8 cellular contexts compared by ENCODE assay signal in genomic region chr3:12750223-12750622, GRCh38. TPM values are rescaled to one million over a fixed set of nuclear protein-coding genes. Genes with fewer than 3 reads are reported as not detected.
A peak's percentile ranks its signal among the peaks of the same experiment; 100 is the strongest.
DNase-seq lines count a peak whose midpoint lies in the region; ATAC-seq and TF ChIP-seq lines count a peak whose summit lies in the region.

No MANE protein-coding gene starts in this region.

- peaks cover 18% of the 10 kb centered on the region for H3K27me3 Mint-ChIP-seq in endodermal cell (ENCODE audit: insufficient read depth)

- H3K27ac ChIP-seq in endodermal cell (ENCODE audit: low read depth, low read length): no peak overlapping the region

- no peak overlapping the region for H3K9ac ChIP-seq in endodermal cell (ENCODE audit: extremely low read depth, low read length, poor library complexity, severe bottlenecking)

- H3K4me3 ChIP-seq in epithelial cell of proximal tubule (ENCODE audit: low read depth, low read length) (no peak overlapping the region), skeletal muscle cell (ENCODE audit: low read depth, low read length) (no peak overlapping the region), endodermal cell (ENCODE audit: low read length) (no peak overlapping the region)

- H3K4me3 Mint-ChIP-seq in endodermal cell: no peak overlapping the region

- H3K4me1 Mint-ChIP-seq in endodermal cell: peaks cover 9% of the 10 kb centered on the region

- H3K4me1 ChIP-seq in endodermal cell (ENCODE audit: control insufficient read depth, insufficient read depth, low read length): no peaks in the 10 kb centered on the region

- 93 to 100% methylated on average over 1 to 3 of the region's 3 CpGs for WGBS in endodermal cell (ENCODE audit: insufficient coverage in 1 of 2, insufficient read length in 1 of 2), 2 experiments

- H3K36me3 Mint-ChIP-seq in endodermal cell (ENCODE audit: low read depth): no peaks in the 10 kb centered on the region

- DNase-seq in NCI-H226 (peak; percentile 90), epithelial cell of proximal tubule (ENCODE audit: low read depth) (peak; percentile 65), skeletal muscle cell (ENCODE audit: low read depth) (peak; percentile 56), NCI-H187 treated with DMSO at 0.1 percent for 48 hours (lab: John Stamatoyannopoulos, UW) (no peak), endodermal cell (no peak), epidermal melanocyte (ENCODE audit: insufficient read length, low spot score) (no peak)
- no peak for DNase-seq in activated effector memory CD4-positive, alpha-beta T cell treated with Interleukin-2 at 50 U/mL for 16 hours

- peaks cover 13% of the 10 kb centered on the region for H3K27me3 ChIP-seq in endodermal cell (ENCODE audit: control insufficient read depth, insufficient read depth, low read length, poor library complexity, severe bottlenecking)

- no peak overlapping the region for H3K27ac Mint-ChIP-seq in endodermal cell

- TF ChIP-seq CTCF in epithelial cell of proximal tubule (conservative IDR thresholded peaks at IDR 0.05; ENCODE audit: low read depth, low read length) (no peak), endodermal cell (conservative IDR thresholded peaks at IDR 0.05) (no peak)

- H3K9me3 ChIP-seq in endodermal cell (ENCODE audit: control insufficient read depth, low read length): no peaks in the 10 kb centered on the region

- peak; percentile 40 for ATAC-seq in GM21723 (IDR thresholded peaks at IDR 0.05; ENCODE audit: unreplicated experiment)

- H3K36me3 ChIP-seq in endodermal cell (ENCODE audit: control insufficient read depth, insufficient read depth, low read length): no peaks in the 10 kb centered on the region

- H3K9me3 Mint-ChIP-seq in endodermal cell: no peaks in the 10 kb centered on the region

RNA-seq across cellular contexts. Expression of gene TMEM40, which starts 8.8 kb away (rescaled TPM):
- 3.0 and 11.8 TPM in 2 replicates for total RNA-seq in epithelial cell of proximal tubule
- total RNA-seq in endodermal cell: not detected
- polyA plus RNA-seq in endodermal cell (2013, experiment 1 of 2): not detected
- polyA plus RNA-seq in endodermal cell (2013, experiment 2 of 2): not detected

RNA-seq across cellular contexts. Expression of gene CAND2, which starts 46.3 kb away (rescaled TPM):
- total RNA-seq in epithelial cell of proximal tubule: 5.9 and 6.1 TPM in 2 replicates
- 10 to 100 TPM in 1 of 2 donors, 1 to 10 TPM in 1; 7.8 to 15.0 TPM for total RNA-seq in endodermal cell
- 12.4 TPM for polyA plus RNA-seq in endodermal cell (2013, experiment 1 of 2)
- polyA plus RNA-seq in endodermal cell (2013, experiment 2 of 2): 10.1 TPM

Comparison
In these comparisons a context has a peak if more than half of its experiments do, and no peak if none do; other contexts are left out.
1. DNase-seq: peak in NCI-H226 (single experiment), epithelial cell of proximal tubule (single experiment) and skeletal muscle cell (single experiment); none in NCI-H187 treated with DMSO at 0.1 percent for 48 hours (single experiment), endodermal cell (single experiment), activated effector memory CD4-positive, alpha-beta T cell treated with Interleukin-2 at 50 U/mL for 16 hours (single experiment) and epidermal melanocyte (single experiment).